Comparison of ENCODE assay signal across 1 cellular context in genomic region chr2:143698350-143698749, GRCh38.
TF ChIP-seq lines count a peak whose summit lies in the region.

No MANE protein-coding gene starts in this region.

TF ChIP-seq in GM12878, 131 proteins besides CTCF, POLR2A, EP300 and RAD21:
- TF ChIP-seq MLLT1 (IDR thresholded peaks at IDR 0.05) (no peak), SRF (IDR thresholded peaks at IDR 0.05; ENCODE audit: low read depth in 2 of 2, low read length in 2 of 2) (no peak), POU2F2 (IDR thresholded peaks at IDR 0.05; ENCODE audit: borderline replicate concordance, low read depth, low read length) (no peak), YY1 (IDR thresholded peaks at IDR 0.05; ENCODE audit: low read depth, low read length) (no peak), E2F4 (IDR thresholded peaks at IDR 0.05; ENCODE audit: low read depth, low read length) (no peak), RB1 (IDR thresholded peaks at IDR 0.05; ENCODE audit: borderline replicate concordance) (no peak), SMC3 (IDR thresholded peaks at IDR 0.05; ENCODE audit: borderline replicate concordance, low read length) (no peak), MTA2 (IDR thresholded peaks at IDR 0.05; ENCODE audit: low read depth) (no peak), HDAC2 (IDR thresholded peaks at IDR 0.05) (no peak), CEBPB (IDR thresholded peaks at IDR 0.05; ENCODE audit: borderline replicate concordance in 1 of 2, low read depth in 2 of 2, low read length in 2 of 2) (no peak), POLR2AphosphoS2 (IDR thresholded peaks at IDR 0.05; ENCODE audit: low read depth, low read length) (no peak), USF1 (IDR thresholded peaks at IDR 0.05; ENCODE audit: borderline replicate concordance, extremely low read length, insufficient read depth, low read depth, low read length) (no peak), ZBTB40 (IDR thresholded peaks at IDR 0.05; ENCODE audit: borderline replicate concordance) (no peak)
